ENCODE assay signal across 18 cellular contexts in genomic region chr12:123599721-123600120, GRCh38. TPM values are rescaled to one million over a fixed set of nuclear protein-coding genes. Genes with fewer than 3 reads are reported as not detected.
DNase-seq lines count a peak whose midpoint lies in the region; ATAC-seq and TF ChIP-seq lines count a peak whose summit lies in the region.
"Had no signal": no experiment of that assay in that cellular context is flagged by ENCODE, and none has a peak within 500 bp of the region (broad histone marks: within the 10 kb centered on the region; RNA-seq: fewer than 3 reads in every experiment).

No MANE protein-coding gene starts in this region.

- no peaks in the 10 kb centered on the region for H3K27me3 Mint-ChIP-seq in activated naive CD4-positive, alpha-beta T cell treated with anti-CD3 and anti-CD28 coated beads, Interleukin-2, amount 50 U/mL, for 24 hours
- H3K27me3 Mint-ChIP-seq in activated CD4-positive, alpha-beta memory T cell treated with anti-CD3 and anti-CD28 coated beads for 36 hours, result no peaks in the 10 kb centered on the region
- peaks cover 0 to 7% (median 6%) of the 10 kb centered on the region in 3 donors for H3K27me3 Mint-ChIP-seq in immature natural killer cell (ENCODE audit: low read depth in 3 of 3)

- no peak overlapping the region for H3K27ac ChIP-seq in stomach
- H3K27ac ChIP-seq in ascending aorta, result no peak overlapping the region
- H3K27ac ChIP-seq in coronary artery, result no peak overlapping the region
- H3K27ac ChIP-seq: foreskin keratinocyte, sigmoid colon had no signal

- no peaks in the 10 kb centered on the region for H3K9me3 ChIP-seq in stomach
- no peaks in the 10 kb centered on the region for H3K9me3 ChIP-seq in ascending aorta
- H3K9me3 ChIP-seq: sigmoid colon had no signal

- CTCF ChIA-PET in activated CD4-positive, alpha-beta memory T cell treated with anti-CD3 and anti-CD28 coated beads for 36 hours (lab: Charles Lee), result interaction anchor here (1.0 kb wide), 1 partner anchor 17 kb away, joined by 3 read pairs; no protein-coding TSS in a partner anchor

- 87 to 94% (median 91%) methylated on average over 7 of the region's 7 CpGs for WGBS in stomach, 5 donors

- POLR2A ChIA-PET in activated CD4-positive, alpha-beta memory T cell treated with anti-CD3 and anti-CD28 coated beads for 36 hours (lab: Charles Lee), result no interaction called here

- TF ChIP-seq POLR2A in stomach (IDR thresholded peaks at IDR 0.05), result no peak

- intact Hi-C loops in activated CD4-positive, alpha-beta memory T cell treated with anti-CD3 and anti-CD28 coated beads for 36 hours (cut with micrococcal nuclease), result no loop called here
- intact Hi-C loops in stomach (cut with DNase I; ENCODE audit: low total_unique reads) (no loop called here), ascending aorta (cut with DNase I) (loop anchor here (2.0 kb wide), 1 partner anchor 329 kb away; the partner anchor contains the start of gene CDK2AP1)

- no peak for ATAC-seq in GM19452 (IDR thresholded peaks at IDR 0.05; ENCODE audit: unreplicated experiment)
- ATAC-seq: foreskin keratinocyte, Right ventricle myocardium inferior had no signal

- H3K4me3 Mint-ChIP-seq in activated naive CD4-positive, alpha-beta T cell treated with anti-CD3 and anti-CD28 coated beads, Interleukin-2, amount 50 U/mL, for 24 hours, result peak overlapping the region; percentile 61
- H3K4me3 Mint-ChIP-seq in activated CD4-positive, alpha-beta memory T cell treated with anti-CD3 and anti-CD28 coated beads for 36 hours, result peak overlapping the region; percentile 31
- peak overlapping the region; percentile 49 to 76 (median 66) for H3K4me3 Mint-ChIP-seq in immature natural killer cell

- TF ChIP-seq CTCF in stomach (IDR thresholded peaks at IDR 0.05) (no peak), ascending aorta (IDR thresholded peaks at IDR 0.05) (no peak), coronary artery (IDR thresholded peaks at IDR 0.05) (no peak)

- H3K4me3 ChIP-seq in stomach, result no peak overlapping the region
- H3K4me3 ChIP-seq in ascending aorta, result no peak overlapping the region
- no peak overlapping the region for H3K4me3 ChIP-seq in coronary artery
- H3K4me3 ChIP-seq: sigmoid colon had no signal

- H3K4me1 Mint-ChIP-seq in activated naive CD4-positive, alpha-beta T cell treated with anti-CD3 and anti-CD28 coated beads, Interleukin-2, amount 50 U/mL, for 24 hours, result peaks cover 32% of the 10 kb centered on the region
- H3K4me1 Mint-ChIP-seq in activated CD4-positive, alpha-beta memory T cell treated with anti-CD3 and anti-CD28 coated beads for 36 hours (ENCODE audit: low read depth), result peaks cover 26% of the 10 kb centered on the region
- peaks cover 32 to 45% of the 10 kb centered on the region in 2 donors for H3K4me1 Mint-ChIP-seq in immature natural killer cell

- no peaks in the 10 kb centered on the region for H3K9me3 Mint-ChIP-seq in activated naive CD4-positive, alpha-beta T cell treated with anti-CD3 and anti-CD28 coated beads, Interleukin-2, amount 50 U/mL, for 24 hours
- no peaks in the 10 kb centered on the region for H3K9me3 Mint-ChIP-seq in activated CD4-positive, alpha-beta memory T cell treated with anti-CD3 and anti-CD28 coated beads for 36 hours
- H3K9me3 Mint-ChIP-seq in immature natural killer cell, result no peaks in the 10 kb centered on the region

- H3K36me3 ChIP-seq in stomach (peaks cover 20 to 56% (median 50%) of the 10 kb centered on the region in 4 donors), ascending aorta (peaks cover 38 to 41% of the 10 kb centered on the region in 2 donors)

- H3K27me3 ChIP-seq in stomach, result no peaks in the 10 kb centered on the region
- no peaks in the 10 kb centered on the region for H3K27me3 ChIP-seq in ascending aorta
- H3K27me3 ChIP-seq: foreskin keratinocyte, sigmoid colon had no signal

- no peak for DNase-seq in activated naive CD4-positive, alpha-beta T cell treated with Interleukin-2 at 50 U/mL for 16 hours
- no peak for DNase-seq in activated CD4-positive, alpha-beta memory T cell treated with anti-CD3 and anti-CD28 coated beads for 36 hours
- DNase-seq in immature natural killer cell, result no peak
- DNase-seq in stomach, result peak; percentile 11
- no peak for DNase-seq in ascending aorta (ENCODE audit: low spot score in 2 of 2)
- DNase-seq in coronary artery (ENCODE audit: low spot score), result no peak
- DNase-seq: activated CD4-positive, CD25-positive, alpha-beta regulatory T cell; cortex of kidney; foreskin keratinocyte; kidney glomerular epithelial cell; NCI-H2029; NCI-H446 treated with DMSO at 0.1 percent for 48 hours; sigmoid colon; stimulated activated CD4-positive, alpha-beta T cell treated with anti-CD3 and anti-CD28 coated beads, Interleukin-2, amount 100 ng/mL, for 24 hours; substantia nigra had no signal

- peak overlapping the region; percentile 55 for H3K27ac Mint-ChIP-seq in activated naive CD4-positive, alpha-beta T cell treated with anti-CD3 and anti-CD28 coated beads, Interleukin-2, amount 50 U/mL, for 24 hours
- H3K27ac Mint-ChIP-seq in activated CD4-positive, alpha-beta memory T cell treated with anti-CD3 and anti-CD28 coated beads for 36 hours, result no peak overlapping the region
- peak overlapping the region in 4 of 6 donors; percentile 8 to 81 (median 43) for H3K27ac Mint-ChIP-seq in immature natural killer cell

- H3K4me1 ChIP-seq in stomach (peaks cover 14 to 52% (median 37%) of the 10 kb centered on the region in 4 donors), ascending aorta (peaks cover 0 to 8% of the 10 kb centered on the region in 2 donors)
- H3K4me1 ChIP-seq: foreskin keratinocyte had no signal

- H3K36me3 Mint-ChIP-seq in activated naive CD4-positive, alpha-beta T cell treated with anti-CD3 and anti-CD28 coated beads, Interleukin-2, amount 50 U/mL, for 24 hours, result peaks cover 15% of the 10 kb centered on the region
- H3K36me3 Mint-ChIP-seq in activated CD4-positive, alpha-beta memory T cell treated with anti-CD3 and anti-CD28 coated beads for 36 hours, result peaks cover 31% of the 10 kb centered on the region
- H3K36me3 Mint-ChIP-seq in immature natural killer cell, result peaks cover 4 to 12% (median 7%) of the 10 kb centered on the region in 3 donors

- no peak for TF ChIP-seq EP300 in stomach (IDR thresholded peaks at IDR 0.05)

RNA-seq across cellular contexts. Expression of gene DDX55, which starts 2.2 kb away (rescaled TPM):
- total RNA-seq in activated CD4-positive, alpha-beta memory T cell treated with anti-CD3 and anti-CD28 coated beads for 36 hours, result 10 to 100 TPM; 44.0 to 45.1 TPM
- polyA plus RNA-seq in immature natural killer cell, result 10 to 100 TPM in 2 of 3 donors, 1 to 10 TPM in 1; 7.2 to 17.7 (median 16.4) TPM
- total RNA-seq in stomach, result 10 to 100 TPM; 18.5 to 78.2 (median 20.4) TPM
- 10 to 100 TPM in 2 of 3 donors, 1 to 10 TPM in 1; 7.5 to 17.6 (median 10.9) TPM for polyA plus RNA-seq in stomach
- total RNA-seq in ascending aorta, result 26.6 TPM

RNA-seq across cellular contexts. Expression of gene TMED2, which starts 15.4 kb away (rescaled TPM):
- 100 to 1,000 TPM; 150 to 161 TPM for total RNA-seq in activated CD4-positive, alpha-beta memory T cell treated with anti-CD3 and anti-CD28 coated beads for 36 hours
- polyA plus RNA-seq in immature natural killer cell, result 100 to 1,000 TPM; 426 to 609 (median 557) TPM
- total RNA-seq in stomach, result 100 to 1,000 TPM in 3 of 5 donors, 10 to 100 TPM in 2; 66.5 to 463 (median 125) TPM
- 10 to 100 TPM; 60.1 to 77.3 (median 63.1) TPM for polyA plus RNA-seq in stomach
- 103 TPM for total RNA-seq in ascending aorta

RNA-seq across cellular contexts. Expression of gene EIF2B1, which starts 33.8 kb away (rescaled TPM):
- 10 to 100 TPM; 51.7 to 61.9 TPM for total RNA-seq in activated CD4-positive, alpha-beta memory T cell treated with anti-CD3 and anti-CD28 coated beads for 36 hours
- polyA plus RNA-seq in immature natural killer cell, result 10 to 100 TPM; 71.4 to 98.1 (median 75.2) TPM
- 100 to 1,000 TPM in 3 of 5 donors, 10 to 100 TPM in 2; 33.6 to 194 (median 123) TPM for total RNA-seq in stomach
- 10 to 100 TPM; 20.0 to 31.9 (median 29.1) TPM for polyA plus RNA-seq in stomach
- total RNA-seq in ascending aorta, result 72.2 TPM

RNA-seq across cellular contexts. Expression of gene GTF2H3, which starts 33.9 kb away (rescaled TPM):
- 10 to 100 TPM; 57.2 to 58.4 TPM for total RNA-seq in activated CD4-positive, alpha-beta memory T cell treated with anti-CD3 and anti-CD28 coated beads for 36 hours
- polyA plus RNA-seq in immature natural killer cell, result 10 to 100 TPM; 27.8 to 33.7 (median 30.7) TPM
- 10 to 100 TPM in 1 of 5 donors, 1 to 10 TPM in 3, not detected in 1; 2.9 to 40.2 (median 6.1) TPM for total RNA-seq in stomach
- 10 to 100 TPM in 1 of 3 donors, 1 to 10 TPM in 2; 5.2 to 10.3 (median 7.8) TPM for polyA plus RNA-seq in stomach
- total RNA-seq in ascending aorta, result 12.0 TPM
